ENCODE assay signal across 9 cellular contexts in genomic region chr9:127972316-127972871, GRCh38. TPM values are rescaled to one million over a fixed set of nuclear protein-coding genes. Genes with fewer than 3 reads are reported as not detected.
DNase-seq lines count a peak whose midpoint lies in the region; ATAC-seq and TF ChIP-seq lines count a peak whose summit lies in the region.
"Had no signal": no experiment of that assay in that cellular context is flagged by ENCODE, and none has a peak within 500 bp of the region (broad histone marks: within the 10 kb centered on the region; RNA-seq: fewer than 3 reads in every experiment).

No MANE protein-coding gene starts in this region.

- POLR2A ChIA-PET in HCT116 (lab: Charles Lee): no interaction called here

- intact Hi-C loops in HCT116 (cut with micrococcal nuclease): no loop called here
- intact Hi-C loops in activated T-helper 1 cell treated with anti-CD3 and anti-CD28 coated beads, Interleukin-12 subunit alpha, Interleukin-12 subunit beta, Interleukin-2, Interleukin-4 antibody, amounts not matched to agents 30 ng/mL and 10 ng/mL and 1 ng/mL, durations not matched to agents 14 hours and 24 hours and 36 hours (cut with micrococcal nuclease): no loop called here

- H3K27me3 ChIP-seq in HCT116 (ENCODE audit: insufficient read depth, low read length): no peaks in the 10 kb centered on the region
- H3K27me3 ChIP-seq in hepatocyte: no peaks in the 10 kb centered on the region
- no peaks in the 10 kb centered on the region for H3K27me3 ChIP-seq in rectal smooth muscle tissue (ENCODE audit: control insufficient read depth, insufficient read depth, low read length)

- H3K9me3 Mint-ChIP-seq in activated T-helper 1 cell treated with anti-CD3 and anti-CD28 coated beads, Interleukin-12 subunit alpha, Interleukin-12 subunit beta, Interleukin-2, Interleukin-4 antibody, amounts not matched to agents 30 ng/mL and 10 ng/mL and 1 ng/mL, durations not matched to agents 14 hours and 24 hours and 36 hours: no peaks in the 10 kb centered on the region

- DNase-seq in HCT116 (ENCODE audit: low read depth, low spot score): no peak
- DNase-seq in activated T-helper 1 cell treated with anti-CD3 and anti-CD28 coated beads, Interleukin-12 subunit alpha, Interleukin-12 subunit beta, Interleukin-2, Interleukin-4 antibody, amounts not matched to agents 30 ng/mL and 10 ng/mL and 1 ng/mL, durations not matched to agents 14 hours and 24 hours and 36 hours (ENCODE audit: low spot score): no peak
- DNase-seq in hepatocyte (ENCODE audit: low spot score): peak; percentile 19
- no peak for DNase-seq in stimulated activated CD4-positive, alpha-beta T cell treated with anti-CD3 and anti-CD28 coated beads, Interleukin-1b, Interleukin-23, amount 100 ng/mL, for 48 hours
- no peak for DNase-seq in GM13977 (ENCODE audit: low spot score)
- no peak for DNase-seq in effector CD4-positive, alpha-beta T cell
- DNase-seq: cerebellar nuclear complex had no signal

- ATAC-seq in HCT116 (no peak), HG02642 (IDR thresholded peaks at IDR 0.05; ENCODE audit: poor library complexity, unreplicated experiment) (no peak)

- H2AFZ ChIP-seq in HCT116 (ENCODE audit: low read depth, low read length, poor library complexity, severe bottlenecking) (no peak overlapping the region), hepatocyte (no peak overlapping the region)

- H3K9me2 ChIP-seq in HCT116 (ENCODE audit: insufficient read depth) (no peaks in the 10 kb centered on the region), hepatocyte (replicated peaks; ENCODE audit: insufficient read depth) (no peaks in the 10 kb centered on the region)

- RAD21 ChIA-PET in HCT116 (lab: Charles Lee; ENCODE audit: low non-redundant PET in 1 of 2, low total read pairs in 2 of 2, uncharacterized antibody in 2 of 2, unreplicated experiment in 2 of 2): no interaction called here

- no peaks in the 10 kb centered on the region for H3K36me3 ChIP-seq in HCT116 (ENCODE audit: control insufficient read depth in 1 of 2, insufficient read depth in 2 of 2, low read length in 2 of 2)
- no peaks in the 10 kb centered on the region for H3K36me3 ChIP-seq in hepatocyte (replicated peaks; ENCODE audit: insufficient read depth, low read depth)
- no peaks in the 10 kb centered on the region for H3K36me3 ChIP-seq in rectal smooth muscle tissue (ENCODE audit: control insufficient read depth, insufficient read depth, low read length)

- H4K20me1 ChIP-seq in HCT116 (ENCODE audit: insufficient read depth) (no peaks in the 10 kb centered on the region), hepatocyte (ENCODE audit: insufficient read depth, poor library complexity, severe bottlenecking) (peaks cover 83% of the 10 kb centered on the region)

- 79% methylated on average over 10 of the region's 10 CpGs for WGBS in hepatocyte (ENCODE audit: low lambda C conversion rate, missing lambda C conversion rate)

- H3K27ac Mint-ChIP-seq in activated T-helper 1 cell treated with anti-CD3 and anti-CD28 coated beads, Interleukin-12 subunit alpha, Interleukin-12 subunit beta, Interleukin-2, Interleukin-4 antibody, amounts not matched to agents 30 ng/mL and 10 ng/mL and 1 ng/mL, durations not matched to agents 14 hours and 24 hours and 36 hours: peak overlapping the region; percentile 88

- no peak for TF ChIP-seq RAD21 in HCT116 (IDR thresholded peaks at IDR 0.05; ENCODE audit: low read depth)

- BruUV-seq in HCT116 (replicated peaks; lab: Mats Ljungman, UMichigan): no TSS peak

- H3K9me3 ChIP-seq in HCT116 (ENCODE audit: control insufficient read depth in 1 of 2, insufficient read depth in 1 of 2, low read depth in 1 of 2, low read length in 2 of 2) (no peaks in the 10 kb centered on the region), hepatocyte (ENCODE audit: low read depth) (no peaks in the 10 kb centered on the region)

- H3K79me2 ChIP-seq in HCT116 (ENCODE audit: insufficient read depth, low read length) (peaks cover 96% of the 10 kb centered on the region), hepatocyte (peaks cover 100% of the 10 kb centered on the region)

- peak overlapping the region; percentile 14; the same call in 1 of the 2 replicates for H3K4me2 ChIP-seq in HCT116 (ENCODE audit: low read length)
- peak overlapping the region; percentile 92 for H3K4me2 ChIP-seq in hepatocyte

- H3K4me3 ChIP-seq in HCT116 (replicated peaks in 1 of 2; ENCODE audit: low read depth in 1 of 2, low read length in 2 of 2): no peak overlapping the region
- H3K4me3 ChIP-seq in hepatocyte: no peak overlapping the region
- H3K4me3 ChIP-seq in rectal smooth muscle tissue (ENCODE audit: low read length): peak overlapping the region; percentile 51

- TF ChIP-seq POLR2A in HCT116 (IDR thresholded peaks at IDR 0.05; ENCODE audit: borderline replicate concordance, extremely low read depth, insufficient read depth, insufficient read length): no peak

- peaks cover 16% of the 10 kb centered on the region for H3K36me3 Mint-ChIP-seq in activated T-helper 1 cell treated with anti-CD3 and anti-CD28 coated beads, Interleukin-12 subunit alpha, Interleukin-12 subunit beta, Interleukin-2, Interleukin-4 antibody, amounts not matched to agents 30 ng/mL and 10 ng/mL and 1 ng/mL, durations not matched to agents 14 hours and 24 hours and 36 hours (ENCODE audit: low read depth)

- CTCF ChIA-PET in HCT116 (lab: Charles Lee): no interaction called here

- H3K9ac ChIP-seq in HCT116 (ENCODE audit: low read length): no peak overlapping the region
- no peak overlapping the region for H3K9ac ChIP-seq in rectal smooth muscle tissue (ENCODE audit: low read length)

- H3K27ac ChIP-seq in HCT116 (ENCODE audit: low read depth, low read length) (peak overlapping the region; percentile 19; the same call in 1 of the 2 replicates), hepatocyte (peak overlapping the region; percentile 70), rectal smooth muscle tissue (ENCODE audit: low read depth, low read length) (peak overlapping the region; percentile 98)

- peaks cover 93% of the 10 kb centered on the region for H3K4me1 Mint-ChIP-seq in activated T-helper 1 cell treated with anti-CD3 and anti-CD28 coated beads, Interleukin-12 subunit alpha, Interleukin-12 subunit beta, Interleukin-2, Interleukin-4 antibody, amounts not matched to agents 30 ng/mL and 10 ng/mL and 1 ng/mL, durations not matched to agents 14 hours and 24 hours and 36 hours (ENCODE audit: low read depth)

- in situ Hi-C loops in GM13977 (cut with MboI; ENCODE audit: low pct_unique_long_range_greater_than_20kb, low sequenced_read_pairs, unreplicated experiment): no loop called here

- TF ChIP-seq CTCF in HCT116 (IDR thresholded peaks at IDR 0.05 in 2 of 3, conservative IDR thresholded peaks at IDR 0.05 in 1 of 3; ENCODE audit: borderline replicate concordance in 1 of 3, insufficient read depth in 1 of 3, low read depth in 2 of 3, low read length in 2 of 3): no peak
- no peak for TF ChIP-seq CTCF in hepatocyte (IDR thresholded peaks at IDR 0.05; ENCODE audit: poor library complexity)
- no peak for TF ChIP-seq CTCF in GM13977 (IDR thresholded peaks at IDR 0.05; ENCODE audit: extremely low read depth, insufficient read depth, missing control alignments)

- peaks cover 54 to 64% of the 10 kb centered on the region in 2 experiments for H3K4me1 ChIP-seq in HCT116 (ENCODE audit: control insufficient read depth in 1 of 2, insufficient read depth in 2 of 2, low read length in 2 of 2)
- H3K4me1 ChIP-seq in hepatocyte (ENCODE audit: insufficient read depth): peaks cover 100% of the 10 kb centered on the region
- peaks cover 95% of the 10 kb centered on the region for H3K4me1 ChIP-seq in rectal smooth muscle tissue (ENCODE audit: control insufficient read depth, insufficient read depth, low read length)

- H3K27me3 Mint-ChIP-seq in activated T-helper 1 cell treated with anti-CD3 and anti-CD28 coated beads, Interleukin-12 subunit alpha, Interleukin-12 subunit beta, Interleukin-2, Interleukin-4 antibody, amounts not matched to agents 30 ng/mL and 10 ng/mL and 1 ng/mL, durations not matched to agents 14 hours and 24 hours and 36 hours (ENCODE audit: insufficient read depth): no peaks in the 10 kb centered on the region

- peak overlapping the region; percentile 72 for H3K4me3 Mint-ChIP-seq in activated T-helper 1 cell treated with anti-CD3 and anti-CD28 coated beads, Interleukin-12 subunit alpha, Interleukin-12 subunit beta, Interleukin-2, Interleukin-4 antibody, amounts not matched to agents 30 ng/mL and 10 ng/mL and 1 ng/mL, durations not matched to agents 14 hours and 24 hours and 36 hours

TF ChIP-seq in HCT116, 20 proteins besides CTCF, POLR2A, EP300 and RAD21:
- TF ChIP-seq MAX (IDR thresholded peaks at IDR 0.05): no peak

RNA-seq across cellular contexts. Expression of gene EEIG1, which starts 8.4 kb away (rescaled TPM):
- 44.2 TPM for total RNA-seq in HCT116 (2021; ENCODE audit: unreplicated experiment)
- polyA plus RNA-seq in HCT116 (2012): 28.1 and 33.1 TPM in 2 replicates
- 39.8 and 43.4 TPM in 2 replicates for total RNA-seq in activated T-helper 1 cell treated with anti-CD3 and anti-CD28 coated beads, Interleukin-12 subunit alpha, Interleukin-12 subunit beta, Interleukin-2, Interleukin-4 antibody, amounts not matched to agents 30 ng/mL and 10 ng/mL and 1 ng/mL, durations not matched to agents 14 hours and 24 hours and 36 hours
- 38.1 and 47.9 TPM in 2 replicates for total RNA-seq in hepatocyte
- 43.6 and 44.1 TPM in 2 replicates for polyA plus RNA-seq in hepatocyte

RNA-seq across cellular contexts. Expression of gene DPM2, which starts 34.7 kb away (rescaled TPM):
- total RNA-seq in HCT116 (2021; ENCODE audit: unreplicated experiment) (54.6 TPM), hepatocyte (19.2 and 22.4 TPM in 2 replicates)
- 58.0 and 62.6 TPM in 2 replicates for polyA plus RNA-seq in HCT116 (2012)
- total RNA-seq in activated T-helper 1 cell treated with anti-CD3 and anti-CD28 coated beads, Interleukin-12 subunit alpha, Interleukin-12 subunit beta, Interleukin-2, Interleukin-4 antibody, amounts not matched to agents 30 ng/mL and 10 ng/mL and 1 ng/mL, durations not matched to agents 14 hours and 24 hours and 36 hours: 62.6 and 70.2 TPM in 2 replicates
- polyA plus RNA-seq in hepatocyte: 57.1 and 61.9 TPM in 2 replicates

RNA-seq across cellular contexts. Expression of gene PIP5KL1, which starts 41.8 kb away (rescaled TPM):
- total RNA-seq in HCT116 (2021; ENCODE audit: unreplicated experiment) (37.6 TPM), hepatocyte (1.6 and 3.7 TPM in 2 replicates)
- polyA plus RNA-seq in HCT116 (2012): 35.7 and 36.0 TPM in 2 replicates
- total RNA-seq in activated T-helper 1 cell treated with anti-CD3 and anti-CD28 coated beads, Interleukin-12 subunit alpha, Interleukin-12 subunit beta, Interleukin-2, Interleukin-4 antibody, amounts not matched to agents 30 ng/mL and 10 ng/mL and 1 ng/mL, durations not matched to agents 14 hours and 24 hours and 36 hours: 1.1 and 1.2 TPM in 2 replicates
- 1.4 and 2.5 TPM in 2 replicates for polyA plus RNA-seq in hepatocyte

RNA-seq across cellular contexts. Expression of gene ST6GALNAC4, which starts 55.6 kb away (rescaled TPM):
- 49.4 TPM for total RNA-seq in HCT116 (2021; ENCODE audit: unreplicated experiment)
- 45.7 and 58.2 TPM in 2 replicates for polyA plus RNA-seq in HCT116 (2012)
- total RNA-seq in activated T-helper 1 cell treated with anti-CD3 and anti-CD28 coated beads, Interleukin-12 subunit alpha, Interleukin-12 subunit beta, Interleukin-2, Interleukin-4 antibody, amounts not matched to agents 30 ng/mL and 10 ng/mL and 1 ng/mL, durations not matched to agents 14 hours and 24 hours and 36 hours: 30.8 and 31.6 TPM in 2 replicates
- 13.2 and 14.6 TPM in 2 replicates for total RNA-seq in hepatocyte
- 14.3 and 15.2 TPM in 2 replicates for polyA plus RNA-seq in hepatocyte

Comparison
In these comparisons a context has a peak if more than half of its experiments do, and no peak if none do; other contexts are left out.
1. H3K27ac ChIP-seq: peak in every context shown above with its lines; median percentile 98 in rectal smooth muscle tissue; 70 in hepatocyte; 19 in HCT116.